Comparison of ENCODE assay signal across 15 cellular contexts in the genomic region with DNA sequence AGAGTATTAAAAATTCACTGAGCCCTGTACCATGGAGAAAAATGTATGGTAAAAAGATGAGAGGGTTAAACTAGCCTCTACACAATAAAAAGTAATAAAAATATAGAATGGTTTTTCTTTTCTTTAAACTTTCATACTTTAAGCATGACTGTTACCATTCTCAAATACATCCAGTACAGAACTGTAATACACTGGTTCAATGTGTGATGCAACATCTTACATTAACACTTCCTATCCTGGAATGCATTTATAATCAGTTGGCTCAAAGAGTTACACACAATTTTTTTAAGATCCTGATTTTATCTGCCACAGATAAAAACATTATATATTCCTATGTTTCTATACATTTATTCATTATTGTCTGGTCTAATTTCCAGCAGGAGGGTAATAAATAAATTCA. TPM values are rescaled to one million over a fixed set of nuclear protein-coding genes. Genes with fewer than 3 reads are reported as not detected.
A peak's percentile ranks its signal among the peaks of the same experiment; 100 is the strongest.
DNase-seq lines count a peak whose midpoint lies in the region; ATAC-seq, FAIRE-seq and TF ChIP-seq lines count a peak whose summit lies in the region.
"Had no signal": no experiment of that assay in that cellular context is flagged by ENCODE, and none has a peak within 500 bp of the region (broad histone marks: within the 10 kb centered on the region; RNA-seq: fewer than 3 reads in every experiment).

No MANE protein-coding gene starts in this region.

- TF ChIP-seq RAD21 in HepG2 (CRISPR knock-in tag; IDR thresholded peaks at IDR 0.05), result no peak

- H3K27me3 ChIP-seq in HepG2 (ENCODE audit: control insufficient read depth in 1 of 2, insufficient read depth in 2 of 2, low read length in 2 of 2), result no peaks in the 10 kb centered on the region
- H3K27me3 ChIP-seq in right lobe of liver, result no peaks in the 10 kb centered on the region
- no peaks in the 10 kb centered on the region for H3K27me3 ChIP-seq in lower lobe of right lung (ENCODE audit: low read depth)
- H3K27me3 ChIP-seq: MG63 had no signal

- H3K27ac ChIP-seq in HepG2 (ENCODE audit: extremely low read length, insufficient read depth, low read length) (no peak overlapping the region), right lobe of liver (no peak overlapping the region), lower lobe of right lung (peak overlapping the region; percentile 53)

- H3K79me2 ChIP-seq in HepG2 (ENCODE audit: insufficient read depth, low read length), result peaks cover 86% of the 10 kb centered on the region

- no peaks in the 10 kb centered on the region for H3K36me3 ChIP-seq in HepG2 (replicated peaks in 1 of 2; ENCODE audit: control insufficient read depth in 1 of 2, insufficient read depth in 2 of 2, low read length in 2 of 2)
- no peaks in the 10 kb centered on the region for H3K36me3 ChIP-seq in right lobe of liver
- H3K36me3 ChIP-seq in lower lobe of right lung, result no peaks in the 10 kb centered on the region
- H3K36me3 ChIP-seq: MG63, prostate gland had no signal

- POLR2A ChIA-PET in HepG2 (lab: Yijun Ruan, JAX), result no interaction called here

- no peak overlapping the region for H3K4me2 ChIP-seq in HepG2 (ENCODE audit: low read depth, low read length)

- BruUV-seq in HepG2 (replicated peaks; lab: Mats Ljungman, UMichigan), result no TSS peak

- FAIRE-seq in HepG2 (lab: Jason Lieb, UNC), result no peak

- TF ChIP-seq CTCF in HepG2 (CRISPR knock-in tag; IDR thresholded peaks at IDR 0.05), result no peak
- no peak for TF ChIP-seq CTCF in right lobe of liver (IDR thresholded peaks at IDR 0.05)
- TF ChIP-seq CTCF in cardiac fibroblast (IDR thresholded peaks at IDR 0.05; ENCODE audit: low read depth, low read length), result no peak
- no peak for TF ChIP-seq CTCF in lower lobe of right lung (IDR thresholded peaks at IDR 0.05)

- ATAC-seq in HepG2, result no peak
- no peak for ATAC-seq in right lobe of liver
- ATAC-seq in lower lobe of right lung, result no peak
- no peak for ATAC-seq in GM21390 (IDR thresholded peaks at IDR 0.05; ENCODE audit: unreplicated experiment)
- ATAC-seq: WTC11 had no signal

- in situ Hi-C loops in HepG2 (cut with HindIII; ENCODE audit: extremely low pct_ligation_motif_present, low pct_unique_long_range_greater_than_20kb), result no loop called here

- no peak overlapping the region for H2AFZ ChIP-seq in HepG2 (ENCODE audit: low read length)

- H4K20me1 ChIP-seq in HepG2 (ENCODE audit: insufficient read depth, low read length), result peaks cover 7% of the 10 kb centered on the region; the same call in 1 of the 2 replicates

- intact Hi-C loops in HepG2 (cut with micrococcal nuclease; ENCODE audit: unreplicated experiment), result no loop called here
- intact Hi-C loops in right lobe of liver (cut with DNase I), result no loop called here
- intact Hi-C loops in lower lobe of right lung (cut with DNase I), result no loop called here

- TF ChIP-seq POLR2A in HepG2 (IDR thresholded peaks at IDR 0.05; ENCODE audit: insufficient read depth in 1 of 2, low read depth in 2 of 2, low read length in 2 of 2), result no peak
- no peak for TF ChIP-seq POLR2A in right lobe of liver (IDR thresholded peaks at IDR 0.05)

- DNase-seq in HepG2 (ENCODE audit: low spot score) (no peak), right lobe of liver (no peak), cardiac fibroblast (ENCODE audit: low read depth in 2 of 2) (peak; percentile 33 to 65), lower lobe of right lung (no peak), NCI-H1092 treated with DMSO at 0.1 percent for 48 hours (lab: John Stamatoyannopoulos, UW) (no peak), superior temporal gyrus (ENCODE audit: extremely low spot score) (no peak), NCI-H1436 (lab: John Stamatoyannopoulos, UW) (no peak)
- DNase-seq: activated effector memory CD4-positive, alpha-beta T cell treated with anti-CD3 and anti-CD28 coated beads, Interleukin-2, amount 50 U/mL, for 16 hours; effector CD8-positive, alpha-beta T cell; GDM1 had no signal

- TF ChIP-seq EP300 in HepG2 (IDR thresholded peaks at IDR 0.05; ENCODE audit: low read depth in 2 of 2, low read length in 2 of 2) (no peak), HepG2 (CRISPR knock-in tag; IDR thresholded peaks at IDR 0.05; ENCODE audit: borderline replicate concordance) (no peak)

- H3K9me3 ChIP-seq in HepG2 (ENCODE audit: low read length) (no peaks in the 10 kb centered on the region), right lobe of liver (no peaks in the 10 kb centered on the region), lower lobe of right lung (no peaks in the 10 kb centered on the region)
- H3K9me3 ChIP-seq: MG63, prostate gland had no signal

- H3K4me3 ChIP-seq in HepG2 (replicated peaks in 1 of 3; ENCODE audit: insufficient read depth in 1 of 3, low read depth in 2 of 3, low read length in 3 of 3), result no peak overlapping the region
- H3K4me3 ChIP-seq in right lobe of liver, result no peak overlapping the region
- no peak overlapping the region for H3K4me3 ChIP-seq in cardiac fibroblast (replicated peaks in 1 of 2; ENCODE audit: low read depth in 2 of 2, low read length in 2 of 2)
- H3K4me3 ChIP-seq in lower lobe of right lung, result no peak overlapping the region
- H3K4me3 ChIP-seq: MG63, prostate gland had no signal

- peaks cover 52% of the 10 kb centered on the region for H3K4me1 ChIP-seq in HepG2 (ENCODE audit: insufficient read depth, low read length)
- H3K4me1 ChIP-seq in right lobe of liver, result peaks cover 0 to 53% (median 19%) of the 10 kb centered on the region in 4 donors
- peaks cover 57% of the 10 kb centered on the region for H3K4me1 ChIP-seq in lower lobe of right lung
- H3K4me1 ChIP-seq: prostate gland had no signal

- CTCF ChIA-PET in HepG2 (lab: Yijun Ruan, JAX; ENCODE audit: low intra/inter-chr PET ratio, low total read pairs), result no interaction called here

- H3K9ac ChIP-seq in HepG2 (ENCODE audit: insufficient read depth, low read depth, low read length), result no peak overlapping the region

TF ChIP-seq in HepG2, 621 proteins besides CTCF, POLR2A, EP300 and RAD21:
- TF ChIP-seq HHEX (CRISPR knock-in tag; IDR thresholded peaks at IDR 0.05), result no peak
- TF ChIP-seq, protein P1, sequence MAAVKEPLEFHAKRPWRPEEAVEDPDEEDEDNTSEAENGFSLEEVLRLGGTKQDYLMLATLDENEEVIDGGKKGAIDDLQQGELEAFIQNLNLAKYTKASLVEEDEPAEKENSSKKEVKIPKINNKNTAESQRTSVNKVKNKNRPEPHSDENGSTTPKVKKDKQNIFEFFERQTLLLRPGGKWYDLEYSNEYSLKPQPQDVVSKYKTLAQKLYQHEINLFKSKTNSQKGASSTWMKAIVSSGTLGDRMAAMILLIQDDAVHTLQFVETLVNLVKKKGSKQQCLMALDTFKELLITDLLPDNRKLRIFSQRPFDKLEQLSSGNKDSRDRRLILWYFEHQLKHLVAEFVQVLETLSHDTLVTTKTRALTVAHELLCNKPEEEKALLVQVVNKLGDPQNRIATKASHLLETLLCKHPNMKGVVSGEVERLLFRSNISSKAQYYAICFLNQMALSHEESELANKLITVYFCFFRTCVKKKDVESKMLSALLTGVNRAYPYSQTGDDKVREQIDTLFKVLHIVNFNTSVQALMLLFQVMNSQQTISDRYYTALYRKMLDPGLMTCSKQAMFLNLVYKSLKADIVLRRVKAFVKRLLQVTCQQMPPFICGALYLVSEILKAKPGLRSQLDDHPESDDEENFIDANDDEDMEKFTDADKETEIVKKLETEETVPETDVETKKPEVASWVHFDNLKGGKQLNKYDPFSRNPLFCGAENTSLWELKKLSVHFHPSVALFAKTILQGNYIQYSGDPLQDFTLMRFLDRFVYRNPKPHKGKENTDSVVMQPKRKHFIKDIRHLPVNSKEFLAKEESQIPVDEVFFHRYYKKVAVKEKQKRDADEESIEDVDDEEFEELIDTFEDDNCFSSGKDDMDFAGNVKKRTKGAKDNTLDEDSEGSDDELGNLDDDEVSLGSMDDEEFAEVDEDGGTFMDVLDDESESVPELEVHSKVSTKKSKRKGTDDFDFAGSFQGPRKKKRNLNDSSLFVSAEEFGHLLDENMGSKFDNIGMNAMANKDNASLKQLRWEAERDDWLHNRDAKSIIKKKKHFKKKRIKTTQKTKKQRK (IDR thresholded peaks at IDR 0.05; ENCODE audit: low read length), result no peak
- peak; percentile 85 for TF ChIP-seq ZNF652 (CRISPR knock-in tag; IDR thresholded peaks at IDR 0.05; ENCODE audit: borderline replicate concordance, low read depth)
- peak; percentile 64 for TF ChIP-seq CEBPB (IDR thresholded peaks at IDR 0.05; ENCODE audit: borderline replicate concordance, low read depth, low read length)
- peak; percentile 61 for TF ChIP-seq CEBPG (CRISPR knock-in tag; IDR thresholded peaks at IDR 0.05)

RNA-seq across cellular contexts. Expression of a gene that starts 4.7 kb away (rescaled TPM):
- 17.7 and 21.1 TPM in 2 replicates for total RNA-seq in HepG2 (2016; rRNA removed; fragmentation: Illumina TruSeq; extraction: Trizol)
- 3.9 TPM in 2 replicates for total RNA-seq in HepG2 (2016; cell fraction: cytosol; rRNA removed; fragmentation: Illumina TruSeq; extraction: Trizol; ENCODE audit: low read depth)
- 16.0 and 22.9 TPM in 2 replicates for total RNA-seq in HepG2 (2016; cell fraction: insoluble cytoplasmic fraction; rRNA removed; fragmentation: Illumina TruSeq; extraction: Trizol)
- 9.6 and 12.7 TPM in 2 replicates for total RNA-seq in HepG2 (2016; cell fraction: membrane; rRNA removed; fragmentation: Illumina TruSeq; extraction: Trizol)
- total RNA-seq in HepG2 (2016; cell fraction: nucleus; rRNA removed; fragmentation: Illumina TruSeq; extraction: Trizol), result 15.9 and 16.4 TPM in 2 replicates
- 12.1 and 16.5 TPM in 2 replicates for polyA plus RNA-seq in HepG2 (2011; rRNA removed)
- polyA plus RNA-seq in HepG2 (2011; cell fraction: cytosol; rRNA removed), result 6.6 and 12.2 TPM in 2 replicates
- polyA plus RNA-seq in HepG2 (2011; cell fraction: nucleus; rRNA removed), result 11.5 and 15.2 TPM in 2 replicates
- 13.3 and 16.7 TPM in 2 replicates for polyA plus RNA-seq in HepG2 (2012)
- polyA plus RNA-seq in HepG2 (2016; cell fraction: cytosol; fragmentation: Illumina TruSeq; extraction: Trizol; ENCODE audit: low read depth), result 0.83 and 1.0 TPM in 2 replicates
- polyA plus RNA-seq in HepG2 (2016; cell fraction: insoluble cytoplasmic fraction; fragmentation: Illumina TruSeq; extraction: Trizol; ENCODE audit: low read depth), result 19.8 and 20.8 TPM in 2 replicates
- 6.1 and 6.3 TPM in 2 replicates for polyA plus RNA-seq in HepG2 (2016; cell fraction: membrane; fragmentation: Illumina TruSeq; extraction: Trizol; ENCODE audit: low read depth)
- polyA plus RNA-seq in HepG2 (2016; cell fraction: nucleus; fragmentation: Illumina TruSeq; extraction: Trizol; ENCODE audit: insufficient read depth, low read depth), result 13.6 and 15.9 TPM in 2 replicates
- 9.6 and 14.4 TPM in 2 replicates for polyA minus RNA-seq in HepG2 (2011; rRNA and poly(A)+ RNA removed; ENCODE audit: low replicate concordance)
- polyA minus RNA-seq in HepG2 (2011; cell fraction: cytosol; rRNA and poly(A)+ RNA removed), result 18.0 and 30.7 TPM in 2 replicates
- polyA minus RNA-seq in HepG2 (2011; cell fraction: nucleus; rRNA and poly(A)+ RNA removed), result 19.4 and 24.0 TPM in 2 replicates
- total RNA-seq in right lobe of liver, result 10 to 100 TPM; 15.8 to 28.7 (median 21.6) TPM
- 130 TPM for total RNA-seq in lower lobe of right lung
- total RNA-seq: OCI-LY7 had no signal

Comparison
In these comparisons a context has a peak if more than half of its experiments do, and no peak if none do; other contexts are left out.
1. DNase-seq: peak in cardiac fibroblast (2 of 2); none in HepG2 (single experiment), right lobe of liver (0 of 3), lower lobe of right lung (single experiment), NCI-H1092 treated with DMSO at 0.1 percent for 48 hours (single experiment), superior temporal gyrus (single experiment) and NCI-H1436 (single experiment).